ENCODE assay signal across 9 cellular contexts in the genomic region with DNA sequence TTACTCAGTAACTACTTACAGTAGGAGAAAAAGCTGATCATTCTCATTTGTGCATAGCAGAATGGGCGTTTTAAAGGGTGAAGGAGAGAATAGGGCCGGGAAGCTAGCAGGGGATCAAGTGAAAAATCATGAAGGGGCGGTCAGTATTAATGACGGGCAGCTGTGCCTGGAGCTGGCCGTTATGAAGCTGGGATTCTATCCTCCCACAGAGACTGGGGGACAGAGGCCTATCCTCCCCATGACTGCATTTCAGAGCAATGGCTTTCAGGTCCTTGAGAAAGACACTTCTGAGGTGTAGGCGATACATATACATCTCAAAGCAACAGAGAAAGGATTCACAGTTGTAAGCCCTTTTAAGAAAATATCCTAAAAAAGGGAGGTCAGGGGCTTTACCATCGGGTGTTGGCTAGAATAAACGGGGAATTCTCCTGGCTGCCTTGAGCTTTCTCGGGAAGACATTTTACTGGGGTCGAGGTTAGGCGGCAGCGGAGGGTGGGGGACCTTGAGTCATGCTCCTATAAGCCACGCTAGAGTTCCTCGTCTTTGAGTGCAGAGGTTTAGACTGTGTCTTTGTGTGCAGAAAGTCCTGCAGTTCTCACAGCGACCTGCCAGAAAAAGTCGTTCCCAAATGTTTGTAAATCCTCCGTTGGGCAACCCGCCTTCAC. TPM values are rescaled to one million over a fixed set of nuclear protein-coding genes. Genes with fewer than 3 reads are reported as not detected.
DNase-seq lines count a peak whose midpoint lies in the region; ATAC-seq, FAIRE-seq and TF ChIP-seq lines count a peak whose summit lies in the region.
"Had no signal": no experiment of that assay in that cellular context is flagged by ENCODE, and none has a peak within 500 bp of the region (broad histone marks: within the 10 kb centered on the region; RNA-seq: fewer than 3 reads in every experiment).

No MANE protein-coding gene starts in this region.

- WGBS in pancreas, 2 donors, result 9 to 14% methylated on average over 18 of the region's 18 CpGs

- no peak for FAIRE-seq in pancreas (lab: Jason Lieb, UNC)
- FAIRE-seq: islet of Langerhans had no signal

- peak; percentile 5 for ATAC-seq in GM19025 (IDR thresholded peaks at IDR 0.05; ENCODE audit: low read depth, unreplicated experiment)
- peak in 1 of 4 donors; percentile 16 for ATAC-seq in pancreas
- no peak for ATAC-seq in HG03139 (IDR thresholded peaks at IDR 0.05; ENCODE audit: unreplicated experiment)
- no peak for ATAC-seq in HG03565 (IDR thresholded peaks at IDR 0.05; ENCODE audit: unreplicated experiment)

- H3K4me1 ChIP-seq in pancreas, result peaks cover 22 to 32% (median 23%) of the 10 kb centered on the region in 3 donors

- H3K27ac ChIP-seq in pancreas, result peak overlapping the region; percentile 82 to 96 (median 88)

- H3K27me3 ChIP-seq in pancreas, result no peaks in the 10 kb centered on the region

- DNase-seq in NB4 (ENCODE audit: low read depth), result no peak
- no peak for DNase-seq in fibroblast of the aortic adventitia (ENCODE audit: low read depth)
- no peak for DNase-seq in pancreas
- no peak for DNase-seq in NCI-H82 (lab: John Stamatoyannopoulos, UW)
- DNase-seq in stimulated activated CD4-positive, alpha-beta T cell treated with anti-CD3 and anti-CD28 coated beads, Interleukin-2, amount 100 ng/mL, for 48 hours, result no peak

- no peak for TF ChIP-seq POLR2A in NB4 (IDR thresholded peaks at IDR 0.05; ENCODE audit: extremely low read depth, insufficient read length)

- TF ChIP-seq CTCF in NB4 (IDR thresholded peaks at IDR 0.05; ENCODE audit: low read depth, low read length) (no peak), fibroblast of the aortic adventitia (IDR thresholded peaks at IDR 0.05; ENCODE audit: insufficient read depth, low read length) (no peak), pancreas (IDR thresholded peaks at IDR 0.05) (no peak)

- no peaks in the 10 kb centered on the region for H3K9me3 ChIP-seq in pancreas

- intact Hi-C loops in pancreas (cut with DNase I), result no loop called here

- H3K36me3 ChIP-seq in pancreas, result no peaks in the 10 kb centered on the region

- H3K4me3 ChIP-seq in NB4 (ENCODE audit: low read depth, low read length) (peak overlapping the region; percentile 73), fibroblast of the aortic adventitia (ENCODE audit: low read depth, low read length) (peak overlapping the region; percentile 73), pancreas (peak overlapping the region; percentile 55 to 82 (median 72))

RNA-seq across cellular contexts. Expression of gene MTARC2, which starts 0.6 kb away (rescaled TPM):
- 2.0 and 12.0 TPM in 2 replicates for total RNA-seq in fibroblast of the aortic adventitia (ENCODE audit: low replicate concordance)
- 10 to 100 TPM; 14.8 to 27.0 (median 16.8) TPM for total RNA-seq in pancreas
- polyA plus RNA-seq in pancreas, result 10 to 100 TPM; 12.2 to 15.9 TPM

RNA-seq across cellular contexts. Expression of gene MTARC1, which starts 39.2 kb away (rescaled TPM):
- 0.72 and 4.3 TPM in 2 replicates for total RNA-seq in fibroblast of the aortic adventitia (ENCODE audit: low replicate concordance)
- total RNA-seq in pancreas, result 10 to 100 TPM in 1 of 6 donors, 1 to 10 TPM in 5; 2.5 to 10.8 (median 7.4) TPM
- 1 to 10 TPM; 6.0 to 7.1 TPM for polyA plus RNA-seq in pancreas

RNA-seq across cellular contexts. Expression of gene C1orf115, which starts 57.4 kb away (rescaled TPM):
- total RNA-seq in fibroblast of the aortic adventitia (ENCODE audit: low replicate concordance), result 0.09 TPM in 1 of 2 replicates, not detected in the other
- 10 to 100 TPM in 2 of 6 donors, 1 to 10 TPM in 4; 5.0 to 17.0 (median 8.8) TPM for total RNA-seq in pancreas
- 1 to 10 TPM; 5.4 to 6.9 TPM for polyA plus RNA-seq in pancreas
